11 cellular contexts compared by ENCODE assay signal in genomic region chr2:69054431-69054830, GRCh38. TPM values are rescaled to one million over a fixed set of nuclear protein-coding genes. Genes with fewer than 3 reads are reported as not detected.
A peak's percentile ranks its signal among the peaks of the same experiment; 100 is the strongest.
DNase-seq lines count a peak whose midpoint lies in the region; ATAC-seq and TF ChIP-seq lines count a peak whose summit lies in the region.
"Had no signal": no experiment of that assay in that cellular context is flagged by ENCODE, and none has a peak within 500 bp of the region (broad histone marks: within the 10 kb centered on the region; RNA-seq: fewer than 3 reads in every experiment).

No MANE protein-coding gene starts in this region.

- H3K27ac ChIP-seq in neuronal stem cell (replicated peaks; ENCODE audit: low read length): no peak overlapping the region
- H3K27ac ChIP-seq: pancreas had no signal

- no peak overlapping the region for H2BK120ac ChIP-seq in neuronal stem cell (ENCODE audit: low read depth, low read length)

- no peaks in the 10 kb centered on the region for H3K4me1 Mint-ChIP-seq in mesothelial cell of epicardium

- H3K9ac ChIP-seq in neuronal stem cell (ENCODE audit: low read depth, low read length, poor library complexity): no peak overlapping the region

- DNase-seq in AG20443 (ENCODE audit: low spot score): peak; percentile 22
- peak; percentile 42 for DNase-seq in choroid plexus epithelial cell (ENCODE audit: low read depth)
- no peak for DNase-seq in LoVo (ENCODE audit: low spot score)
- no peak for DNase-seq in neuronal stem cell (ENCODE audit: low spot score)
- no peak for DNase-seq in mesothelial cell of epicardium (ENCODE audit: low spot score in 2 of 2, unreplicated experiment in 2 of 2)
- no peak for DNase-seq in NAMALWA (ENCODE audit: low spot score)
- DNase-seq: CD4-positive, alpha-beta T cell; cerebellar nuclear complex; pancreas had no signal

- H2BK5ac ChIP-seq in neuronal stem cell (ENCODE audit: low read length): no peak overlapping the region

- H3K9me3 Mint-ChIP-seq in mesothelial cell of epicardium: peaks cover 23% of the 10 kb centered on the region
- H3K9me3 Mint-ChIP-seq: CD4-positive, alpha-beta T cell had no signal

- H3K23ac ChIP-seq in neuronal stem cell (ENCODE audit: low read depth, low read length, poor library complexity): no peak overlapping the region

- H3K79me1 ChIP-seq in neuronal stem cell (ENCODE audit: low read depth, low read length): no peaks in the 10 kb centered on the region

- no peak overlapping the region for H2AK5ac ChIP-seq in neuronal stem cell (ENCODE audit: low read depth, low read length)

- H2AFZ ChIP-seq in neuronal stem cell (ENCODE audit: low read length): no peak overlapping the region

- ATAC-seq in GM19025 (IDR thresholded peaks at IDR 0.05; ENCODE audit: low read depth, unreplicated experiment): peak; percentile 93
- ATAC-seq in HG03060 (IDR thresholded peaks at IDR 0.05; ENCODE audit: low read depth, unreplicated experiment): peak; percentile 71

- H3K4me2 ChIP-seq in neuronal stem cell (ENCODE audit: insufficient read depth, low read length, poor library complexity, severe bottlenecking): no peak overlapping the region

- TF ChIP-seq CTCF in choroid plexus epithelial cell (conservative IDR thresholded peaks at IDR 0.05; ENCODE audit: low read depth, low read length) (no peak), mesothelial cell of epicardium (IDR thresholded peaks at IDR 0.05; ENCODE audit: unreplicated experiment) (no peak)

- H3K27ac Mint-ChIP-seq in mesothelial cell of epicardium: no peak overlapping the region
- H3K27ac Mint-ChIP-seq: CD4-positive, alpha-beta T cell had no signal

- H4K8ac ChIP-seq in neuronal stem cell (ENCODE audit: low read depth, low read length): no peak overlapping the region

- peaks cover 44% of the 10 kb centered on the region for H3K36me3 Mint-ChIP-seq in mesothelial cell of epicardium

- no peaks in the 10 kb centered on the region for H3K4me1 ChIP-seq in neuronal stem cell (ENCODE audit: control insufficient read depth in 2 of 2, insufficient read depth in 1 of 2, low read depth in 1 of 2, low read length in 2 of 2)
- H3K4me1 ChIP-seq: pancreas had no signal

- no peaks in the 10 kb centered on the region for H3K27me3 Mint-ChIP-seq in mesothelial cell of epicardium (ENCODE audit: low read depth)

- H3K14ac ChIP-seq in neuronal stem cell (ENCODE audit: low read length): no peak overlapping the region

- peaks cover 0 to 18% of the 10 kb centered on the region in 2 donors for H3K36me3 ChIP-seq in neuronal stem cell (replicated peaks in 1 of 2; ENCODE audit: control insufficient read depth in 2 of 2, insufficient read depth in 2 of 2, low read length in 2 of 2)
- H3K36me3 ChIP-seq: pancreas had no signal

- H3K4me3 Mint-ChIP-seq in mesothelial cell of epicardium: no peak overlapping the region
- H3K4me3 Mint-ChIP-seq: CD4-positive, alpha-beta T cell had no signal

- no peak overlapping the region for H2BK12ac ChIP-seq in neuronal stem cell (ENCODE audit: low read length)

- H3K9me3 ChIP-seq in neuronal stem cell (replicated peaks in 1 of 2; ENCODE audit: control insufficient read depth in 2 of 2, insufficient read depth in 1 of 2, low read depth in 1 of 2, low read length in 2 of 2): peaks cover 0 to 18% of the 10 kb centered on the region in 2 donors
- H3K9me3 ChIP-seq: pancreas had no signal

- no peak overlapping the region for H4K91ac ChIP-seq in neuronal stem cell (ENCODE audit: low read depth, low read length, poor library complexity)

- H2BK15ac ChIP-seq in neuronal stem cell (ENCODE audit: low read length): no peak overlapping the region

- no peaks in the 10 kb centered on the region for H3K27me3 ChIP-seq in neuronal stem cell (ENCODE audit: control insufficient read depth in 3 of 3, insufficient read depth in 3 of 3, low read depth in 1 of 3, low read length in 3 of 3)
- H3K27me3 ChIP-seq: pancreas had no signal

- no peak overlapping the region for H3K4ac ChIP-seq in neuronal stem cell (ENCODE audit: low read length)

- no CpG with 5 or more reads among the region's 2 CpGs for WGBS in neuronal stem cell (ENCODE audit: extremely low coverage in 2 of 2, insufficient read length in 2 of 2, insufficient replicate concordance in 1 of 2), 2 donors

- H3K18ac ChIP-seq in neuronal stem cell (ENCODE audit: low read length): no peak overlapping the region

- H3K4me3 ChIP-seq in choroid plexus epithelial cell (ENCODE audit: low read depth, low read length) (no peak overlapping the region), neuronal stem cell (ENCODE audit: low read length in 2 of 2) (no peak overlapping the region)
- H3K4me3 ChIP-seq: pancreas had no signal

RNA-seq across cellular contexts. Expression of gene ANTXR1, which starts 41.5 kb away (rescaled TPM):
- polyA plus RNA-seq in neuronal stem cell (2013, experiment 1 of 2): 11.7 TPM
- polyA plus RNA-seq in neuronal stem cell (2013, experiment 2 of 2): 12.2 TPM
- total RNA-seq in mesothelial cell of epicardium: 137 to 144 TPM (median 144 TPM) in 3 replicates
- total RNA-seq: CD4-positive, alpha-beta T cell had no signal

Comparison
In these comparisons a context has a peak if more than half of its experiments do, and no peak if none do; other contexts are left out.
1. DNase-seq: peak in AG20443 (single experiment) and choroid plexus epithelial cell (single experiment); none in LoVo (single experiment), neuronal stem cell (single experiment), mesothelial cell of epicardium (0 of 2) and NAMALWA (single experiment).